ENCODE assay signal across 20 cellular contexts in genomic region chr20:36826556-36827244, GRCh38. TPM values are rescaled to one million over a fixed set of nuclear protein-coding genes. Genes with fewer than 3 reads are reported as not detected.
A peak's percentile ranks its signal among the peaks of the same experiment; 100 is the strongest.
DNase-seq lines count a peak whose midpoint lies in the region; ATAC-seq, FAIRE-seq and TF ChIP-seq lines count a peak whose summit lies in the region.
"Had no signal": no experiment of that assay in that cellular context is flagged by ENCODE, and none has a peak within 500 bp of the region (broad histone marks: within the 10 kb centered on the region; RNA-seq: fewer than 3 reads in every experiment).

No MANE protein-coding gene starts in this region.

- no peak for FAIRE-seq in GM12878 (lab: Jason Lieb, UNC)

- RAD21 ChIA-PET in GM12878 (lab: Charles Lee; ENCODE audit: unreplicated experiment), result no interaction called here

- H3K27me3 ChIP-seq in GM12878 (replicated peaks in 1 of 2; ENCODE audit: control insufficient read depth in 2 of 2, insufficient read depth in 2 of 2, low read length in 1 of 2), result no peaks in the 10 kb centered on the region
- H3K27me3 ChIP-seq in mesenchymal stem cell (ENCODE audit: control insufficient read depth in 1 of 2, insufficient read depth in 1 of 2, low read length in 2 of 2), result no peaks in the 10 kb centered on the region
- no peaks in the 10 kb centered on the region for H3K27me3 ChIP-seq in prostate gland (replicated peaks; ENCODE audit: insufficient read depth)
- H3K27me3 ChIP-seq: Peyer's patch had no signal

- no peaks in the 10 kb centered on the region for H3K79me2 ChIP-seq in GM12878 (ENCODE audit: control insufficient read depth, insufficient read depth, low read length)

- no peak for TF ChIP-seq EP300 in GM12878 (IDR thresholded peaks at IDR 0.05; ENCODE audit: borderline replicate concordance in 1 of 2, control insufficient read depth in 1 of 2, low read depth in 2 of 2, low read length in 2 of 2)

- TF ChIP-seq CTCF in GM12878 (IDR thresholded peaks at IDR 0.05 in 2 of 3, conservative IDR thresholded peaks at IDR 0.05 in 1 of 3; ENCODE audit: control insufficient read depth in 2 of 3, extremely low read depth in 1 of 3, insufficient read depth in 1 of 3, low read depth in 3 of 3, low read length in 3 of 3) (no peak), type B pancreatic cell (conservative IDR thresholded peaks at IDR 0.05) (no peak), prostate gland (IDR thresholded peaks at IDR 0.05) (no peak)

- no peak overlapping the region for H3K18ac ChIP-seq in mesenchymal stem cell (ENCODE audit: low read depth in 1 of 2, low read length in 2 of 2)

- TF ChIP-seq RAD21 in GM12878 (IDR thresholded peaks at IDR 0.05; ENCODE audit: insufficient read depth, low read depth, low read length), result no peak

- H2BK15ac ChIP-seq in mesenchymal stem cell (ENCODE audit: low read depth, poor library complexity, severe bottlenecking), result no peak overlapping the region

- H2AFZ ChIP-seq in GM12878 (ENCODE audit: control insufficient read depth, low read depth, low read length), result no peak overlapping the region
- H2AFZ ChIP-seq in mesenchymal stem cell (ENCODE audit: low read depth, low read length), result no peak overlapping the region

- H3K36me3 Mint-ChIP-seq in activated CD8-positive, alpha-beta memory T cell treated with anti-CD3 and anti-CD28 coated beads, Interleukin-2, amount 10 ng/mL, durations not matched to agents 7 days and 5 days, result no peaks in the 10 kb centered on the region
- peaks cover 19% of the 10 kb centered on the region for H3K36me3 Mint-ChIP-seq in type B pancreatic cell
- no peaks in the 10 kb centered on the region for H3K36me3 Mint-ChIP-seq in activated CD4-positive, alpha-beta memory T cell treated with anti-CD3 and anti-CD28 coated beads, Interleukin-2, amount 10 ng/mL, durations not matched to agents 7 days and 5 days (ENCODE audit: low read depth)

- H3K4me3 ChIP-seq in GM12878, result no peak overlapping the region
- no peak overlapping the region for H3K4me3 ChIP-seq in mesenchymal stem cell (ENCODE audit: insufficient read depth in 1 of 2, low read depth in 1 of 2, low read length in 2 of 2)
- H3K4me3 ChIP-seq in prostate gland, result no peak overlapping the region
- H3K4me3 ChIP-seq: Peyer's patch had no signal

- TF ChIP-seq POLR2A in GM12878 (IDR thresholded peaks at IDR 0.05; ENCODE audit: low read depth, low read length), result no peak
- no peak for TF ChIP-seq POLR2A in prostate gland (IDR thresholded peaks at IDR 0.05)

- H3K4me1 Mint-ChIP-seq in activated CD8-positive, alpha-beta memory T cell treated with anti-CD3 and anti-CD28 coated beads, Interleukin-2, amount 10 ng/mL, durations not matched to agents 7 days and 5 days, result peaks cover 22% of the 10 kb centered on the region
- H3K4me1 Mint-ChIP-seq in type B pancreatic cell (ENCODE audit: unreplicated experiment), result no peaks in the 10 kb centered on the region
- peaks cover 23% of the 10 kb centered on the region for H3K4me1 Mint-ChIP-seq in activated CD4-positive, alpha-beta memory T cell treated with anti-CD3 and anti-CD28 coated beads, Interleukin-2, amount 10 ng/mL, durations not matched to agents 7 days and 5 days

- no peak overlapping the region for H3K9ac ChIP-seq in GM12878 (ENCODE audit: control insufficient read depth, insufficient read depth, low read length)
- H3K9ac ChIP-seq in mesenchymal stem cell (ENCODE audit: low read length), result no peak overlapping the region

- peaks cover 26% of the 10 kb centered on the region for H3K79me1 ChIP-seq in mesenchymal stem cell (replicated peaks; ENCODE audit: low read length, poor library complexity, severe bottlenecking)

- H2BK120ac ChIP-seq in mesenchymal stem cell (ENCODE audit: low read depth, low read length), result no peak overlapping the region

- H3K36me3 ChIP-seq in GM12878 (ENCODE audit: control insufficient read depth in 2 of 2, insufficient read depth in 2 of 2, low read length in 1 of 2), result peaks cover 3 to 8% of the 10 kb centered on the region in 2 experiments; a peak in 3 of 4 replicates
- peaks cover 41 to 58% of the 10 kb centered on the region in 2 experiments for H3K36me3 ChIP-seq in mesenchymal stem cell (ENCODE audit: control insufficient read depth in 1 of 2, insufficient read depth in 2 of 2, low read depth in 1 of 2, low read length in 2 of 2)
- H3K36me3 ChIP-seq in prostate gland, result peaks cover 0 to 12% of the 10 kb centered on the region in 2 donors

- SMC1A ChIA-PET in GM12878 (lab: Charles Lee; ENCODE audit: uncharacterized antibody, unreplicated experiment), result no interaction called here

- peaks cover 13% of the 10 kb centered on the region for H3K4me1 ChIP-seq in GM12878 (ENCODE audit: control insufficient read depth, insufficient read depth, low read length)
- peaks cover 18% of the 10 kb centered on the region for H3K4me1 ChIP-seq in mesenchymal stem cell (ENCODE audit: control insufficient read depth, insufficient read depth, low read depth, low read length)
- H3K4me1 ChIP-seq in prostate gland (replicated peaks), result peaks cover 2% of the 10 kb centered on the region

- H3K14ac ChIP-seq in mesenchymal stem cell (ENCODE audit: low read length in 2 of 2), result no peak overlapping the region

- H2AK5ac ChIP-seq in mesenchymal stem cell (ENCODE audit: low read length, severe bottlenecking), result no peak overlapping the region

- no peak for DNase-seq in activated CD8-positive, alpha-beta memory T cell treated with anti-CD3 and anti-CD28 coated beads, Interleukin-2, amount 10 ng/mL, durations not matched to agents 7 days and 5 days
- no peak for DNase-seq in activated CD8-positive, alpha-beta memory T cell treated with anti-CD3 and anti-CD28 coated beads for 24 hours
- no peak for DNase-seq in GM12878 (ENCODE audit: low read depth, low spot score)
- peak; percentile 33 for DNase-seq in mesenchymal stem cell
- DNase-seq in type B pancreatic cell (ENCODE audit: extremely low spot score, unreplicated experiment), result no peak
- no peak for DNase-seq in NCI-H2227 (lab: John Stamatoyannopoulos, UW; ENCODE audit: unreplicated experiment)
- no peak for DNase-seq in activated CD4-positive, alpha-beta memory T cell treated with anti-CD3 and anti-CD28 coated beads, Interleukin-2, amount 10 ng/mL, durations not matched to agents 7 days and 5 days
- no peak for DNase-seq in prostate gland (ENCODE audit: low spot score)
- DNase-seq: COR-L47, DMS153, EL, NCI-H1105, NCI-H187, NCI-H82, Peyer's patch, SHP77 treated with DMSO at 0.1 percent for 48 hours had no signal

- POLR2A ChIA-PET in GM12878 (lab: Charles Lee), result interaction anchor here (0.7 to 1.0 kb wide), 2 partner anchors 15 to 38 kb away, joined by 4 to 6 read pairs; no protein-coding TSS in a partner anchor
- POLR2A ChIA-PET in activated CD4-positive, alpha-beta memory T cell treated with anti-CD3 and anti-CD28 coated beads, Interleukin-2, amount 10 ng/mL, durations not matched to agents 7 days and 5 days (lab: Charles Lee), result interaction anchor here (1.1 kb wide), 1 partner anchor 10 kb away, joined by 3 read pairs; no protein-coding TSS in a partner anchor

- peak overlapping the region; percentile 11 for H3K27ac Mint-ChIP-seq in activated CD8-positive, alpha-beta memory T cell treated with anti-CD3 and anti-CD28 coated beads, Interleukin-2, amount 10 ng/mL, durations not matched to agents 7 days and 5 days
- peak overlapping the region; percentile 87 for H3K27ac Mint-ChIP-seq in type B pancreatic cell
- no peak overlapping the region for H3K27ac Mint-ChIP-seq in activated CD4-positive, alpha-beta memory T cell treated with anti-CD3 and anti-CD28 coated beads, Interleukin-2, amount 10 ng/mL, durations not matched to agents 7 days and 5 days

- no peak for ATAC-seq in activated CD8-positive, alpha-beta memory T cell treated with anti-CD3 and anti-CD28 coated beads, Interleukin-2, amount 10 ng/mL, durations not matched to agents 7 days and 5 days
- ATAC-seq in GM12878, result no peak

- H3K27ac ChIP-seq in GM12878 (ENCODE audit: control insufficient read depth, insufficient read depth), result peak overlapping the region; percentile 75; the same call in 1 of the 2 replicates
- no peak overlapping the region for H3K27ac ChIP-seq in mesenchymal stem cell (ENCODE audit: low read length, poor library complexity, severe bottlenecking)
- H3K27ac ChIP-seq in prostate gland, result no peak overlapping the region
- H3K27ac ChIP-seq: C4-2B had no signal

- H3K9me3 Mint-ChIP-seq in activated CD8-positive, alpha-beta memory T cell treated with anti-CD3 and anti-CD28 coated beads, Interleukin-2, amount 10 ng/mL, durations not matched to agents 7 days and 5 days (ENCODE audit: low read depth), result no peaks in the 10 kb centered on the region
- H3K9me3 Mint-ChIP-seq in type B pancreatic cell, result no peaks in the 10 kb centered on the region
- H3K9me3 Mint-ChIP-seq in activated CD4-positive, alpha-beta memory T cell treated with anti-CD3 and anti-CD28 coated beads, Interleukin-2, amount 10 ng/mL, durations not matched to agents 7 days and 5 days, result no peaks in the 10 kb centered on the region

- H4K91ac ChIP-seq in mesenchymal stem cell (ENCODE audit: low read length), result no peak overlapping the region

- no peak overlapping the region for H2BK12ac ChIP-seq in mesenchymal stem cell (ENCODE audit: low read length in 2 of 2)

- no TSS peak for BruUV-seq in GM12878 (replicated peaks; lab: Mats Ljungman, UMichigan)

- H3K9me3 ChIP-seq in GM12878 (replicated peaks; ENCODE audit: control insufficient read depth, insufficient read depth, low read length), result no peaks in the 10 kb centered on the region
- H3K9me3 ChIP-seq in mesenchymal stem cell (ENCODE audit: control insufficient read depth, low read length), result no peaks in the 10 kb centered on the region
- H3K9me3 ChIP-seq in prostate gland, result no peaks in the 10 kb centered on the region
- H3K9me3 ChIP-seq: Peyer's patch had no signal

- no peak overlapping the region for H3K4me2 ChIP-seq in GM12878 (ENCODE audit: control insufficient read depth, insufficient read depth)
- no peak overlapping the region for H3K4me2 ChIP-seq in mesenchymal stem cell (ENCODE audit: low read length, poor library complexity, severe bottlenecking)

- no peak overlapping the region for H3K23ac ChIP-seq in mesenchymal stem cell (ENCODE audit: low read length in 2 of 2)

- intact Hi-C loops in GM12878 (cut with micrococcal nuclease; ENCODE audit: unreplicated experiment) (loop anchor here (5.0 kb wide), 1 partner anchor 36 kb away; a partner anchor contains a TSS), prostate gland (cut with DNase I) (loop anchor here (5.0 kb wide), 1 partner anchor 36 kb away; a partner anchor contains a TSS)

- WGBS in GM12878 (ENCODE audit: insufficient coverage, insufficient replicate concordance, low lambda C conversion rate, missing lambda C conversion rate), result 96% methylated on average over 7 of the region's 7 CpGs
- 97% methylated on average over 6 of the region's 7 CpGs for WGBS in mesenchymal stem cell
- 89% methylated on average over 7 of the region's 7 CpGs for WGBS in prostate gland

- H4K20me1 ChIP-seq in GM12878 (ENCODE audit: control insufficient read depth, insufficient read depth), result no peaks in the 10 kb centered on the region

- H3K4ac ChIP-seq in mesenchymal stem cell (ENCODE audit: low read depth in 1 of 2, low read length in 2 of 2), result no peak overlapping the region

- in situ Hi-C loops in GM12878 (cut with MboI), result no loop called here

- no peak overlapping the region for H4K8ac ChIP-seq in mesenchymal stem cell (ENCODE audit: low read length)

- no peak overlapping the region for H3K4me3 Mint-ChIP-seq in activated CD8-positive, alpha-beta memory T cell treated with anti-CD3 and anti-CD28 coated beads, Interleukin-2, amount 10 ng/mL, durations not matched to agents 7 days and 5 days
- no peak overlapping the region for H3K4me3 Mint-ChIP-seq in type B pancreatic cell
- no peak overlapping the region for H3K4me3 Mint-ChIP-seq in activated CD4-positive, alpha-beta memory T cell treated with anti-CD3 and anti-CD28 coated beads, Interleukin-2, amount 10 ng/mL, durations not matched to agents 7 days and 5 days

- H3K27me3 Mint-ChIP-seq in activated CD8-positive, alpha-beta memory T cell treated with anti-CD3 and anti-CD28 coated beads, Interleukin-2, amount 10 ng/mL, durations not matched to agents 7 days and 5 days, result no peaks in the 10 kb centered on the region
- H3K27me3 Mint-ChIP-seq in type B pancreatic cell, result no peaks in the 10 kb centered on the region
- peaks cover 4% of the 10 kb centered on the region for H3K27me3 Mint-ChIP-seq in activated CD4-positive, alpha-beta memory T cell treated with anti-CD3 and anti-CD28 coated beads, Interleukin-2, amount 10 ng/mL, durations not matched to agents 7 days and 5 days

- CTCF ChIA-PET in activated CD8-positive, alpha-beta memory T cell treated with anti-CD3 and anti-CD28 coated beads, Interleukin-2, amount 10 ng/mL, durations not matched to agents 7 days and 5 days (lab: Charles Lee), result interaction anchor here (1.4 to 2.3 kb wide), 4 partner anchors 13 to 93 kb away, joined by 3 to 16 read pairs (median 4); no protein-coding TSS in a partner anchor
- CTCF ChIA-PET in GM12878 (lab: Yijun Ruan, JAX), result interaction anchor here (0.9 to 1.8 kb wide), 3 partner anchors 10 to 238 kb away, joined by 3 to 12 read pairs (median 4); no protein-coding TSS in a partner anchor
- CTCF ChIA-PET in activated CD4-positive, alpha-beta memory T cell treated with anti-CD3 and anti-CD28 coated beads, Interleukin-2, amount 10 ng/mL, durations not matched to agents 7 days and 5 days (lab: Charles Lee), result interaction anchor here (0.8 to 1.1 kb wide), 2 partner anchors 9 to 18 kb away, joined by 3 to 4 read pairs; no protein-coding TSS in a partner anchor

- no peak overlapping the region for H2BK5ac ChIP-seq in mesenchymal stem cell (ENCODE audit: low read depth, low read length, poor library complexity, severe bottlenecking)

RNA-seq across cellular contexts. Expression of gene TLDC2, which starts 49.2 kb away (rescaled TPM):
- total RNA-seq in activated CD8-positive, alpha-beta memory T cell treated with anti-CD3 and anti-CD28 coated beads, Interleukin-2, amount 10 ng/mL, durations not matched to agents 7 days and 5 days, result not detected
- total RNA-seq in GM12878 (2013; cell fraction: nucleolus; rRNA removed), result 0.27 TPM in 1 of 2 replicates, not detected in the other
- total RNA-seq in GM12878 (2014; rRNA removed) (0.28 and 0.49 TPM in 2 replicates), GM12878 (2014; rRNA removed; fragmentation: Illumina TruSeq; extraction: Trizol) (0.18 and 0.37 TPM in 2 replicates), GM12878 (2021) (0.24 and 0.41 TPM in 2 replicates), type B pancreatic cell (ENCODE audit: low replicate concordance) (0.75 and 0.93 TPM in 2 replicates), prostate gland (1 to 10 TPM in 1 of 2 donors, under 1 TPM in 1; 0.14 to 1.3 TPM)
- polyA plus RNA-seq in GM12878 (2011; ENCODE audit: low read depth), result 0.50 TPM
- polyA plus RNA-seq in GM12878 (2011; rRNA removed) (0.05 and 0.09 TPM in 2 replicates), GM12878 (2014; fragmentation: Illumina TruSeq; extraction: Trizol) (0.13 and 0.35 TPM in 2 replicates), GM12878 (2014; fragmentation: Nextera tagmentation; extraction: Ambion mirVana) (under 1 TPM; 0.08 to 0.24 TPM), GM12878 (2014; rRNA removed) (0.33 and 0.42 TPM in 2 replicates), GM12878 (2016; fragmentation: Nextera tagmentation; extraction: Ambion mirVana) (under 1 TPM; 0.10 to 0.16 TPM)
- polyA plus RNA-seq in GM12878 (2011; cell fraction: cytosol; rRNA removed), result 0.03 TPM in 1 of 2 replicates, not detected in the other
- polyA plus RNA-seq in GM12878 (2011; cell fraction: nucleus; rRNA removed), result not detected in 2 replicates
- polyA plus RNA-seq in GM12878 (2012), result 0.09 and 0.35 TPM in 2 replicates
- polyA minus RNA-seq in GM12878 (2011; rRNA and poly(A)+ RNA removed), result not detected in 2 replicates
- not detected in 2 replicates for polyA minus RNA-seq in GM12878 (2011; cell fraction: cytosol; rRNA and poly(A)+ RNA removed)
- polyA minus RNA-seq in GM12878 (2011; cell fraction: nucleus; rRNA and poly(A)+ RNA removed), result not detected in 2 replicates
- polyA plus RNA-seq in mesenchymal stem cell (2013, experiment 1 of 2), result not detected
- polyA plus RNA-seq in mesenchymal stem cell (2013, experiment 2 of 2), result not detected
- not detected for total RNA-seq in activated CD4-positive, alpha-beta memory T cell treated with anti-CD3 and anti-CD28 coated beads, Interleukin-2, amount 10 ng/mL, durations not matched to agents 7 days and 5 days
- total RNA-seq: A172, H4, NCI-H460 had no signal

RNA-seq across cellular contexts. Expression of gene DSN1, which starts 53.1 kb away (rescaled TPM):
- total RNA-seq in activated CD8-positive, alpha-beta memory T cell treated with anti-CD3 and anti-CD28 coated beads, Interleukin-2, amount 10 ng/mL, durations not matched to agents 7 days and 5 days, result 10 to 100 TPM; 36.0 to 42.7 TPM
- 19.3 and 19.8 TPM in 2 replicates for total RNA-seq in GM12878 (2013; cell fraction: nucleolus; rRNA removed)
- total RNA-seq in GM12878 (2014; rRNA removed) (20.3 and 22.0 TPM in 2 replicates), GM12878 (2014; rRNA removed; fragmentation: Illumina TruSeq; extraction: Trizol) (23.1 and 24.0 TPM in 2 replicates), GM12878 (2021) (14.9 and 15.3 TPM in 2 replicates), type B pancreatic cell (ENCODE audit: low replicate concordance) (20.0 and 24.1 TPM in 2 replicates), prostate gland (10 to 100 TPM; 13.0 to 17.1 TPM)
- polyA plus RNA-seq in GM12878 (2011; ENCODE audit: low read depth), result 14.5 TPM
- polyA plus RNA-seq in GM12878 (2011; rRNA removed) (20.9 and 28.5 TPM in 2 replicates), GM12878 (2014; fragmentation: Illumina TruSeq; extraction: Trizol) (25.9 and 28.5 TPM in 2 replicates), GM12878 (2014; fragmentation: Nextera tagmentation; extraction: Ambion mirVana) (10 to 100 TPM; 21.2 to 21.4 TPM), GM12878 (2014; rRNA removed) (19.2 and 21.3 TPM in 2 replicates), GM12878 (2016; fragmentation: Nextera tagmentation; extraction: Ambion mirVana) (10 to 100 TPM; 29.6 to 33.1 TPM)
- polyA plus RNA-seq in GM12878 (2011; cell fraction: cytosol; rRNA removed), result 10.8 and 11.2 TPM in 2 replicates
- polyA plus RNA-seq in GM12878 (2011; cell fraction: nucleus; rRNA removed), result 6.6 and 9.4 TPM in 2 replicates
- polyA plus RNA-seq in GM12878 (2012), result 11.2 and 15.0 TPM in 2 replicates
- polyA minus RNA-seq in GM12878 (2011; rRNA and poly(A)+ RNA removed), result 7.2 and 8.4 TPM in 2 replicates
- polyA minus RNA-seq in GM12878 (2011; cell fraction: cytosol; rRNA and poly(A)+ RNA removed), result 3.5 and 4.1 TPM in 2 replicates
- 5.6 and 9.4 TPM in 2 replicates for polyA minus RNA-seq in GM12878 (2011; cell fraction: nucleus; rRNA and poly(A)+ RNA removed)
- polyA plus RNA-seq in mesenchymal stem cell (2013, experiment 1 of 2), result 7.9 TPM
- 8.4 TPM for polyA plus RNA-seq in mesenchymal stem cell (2013, experiment 2 of 2)
- total RNA-seq in activated CD4-positive, alpha-beta memory T cell treated with anti-CD3 and anti-CD28 coated beads, Interleukin-2, amount 10 ng/mL, durations not matched to agents 7 days and 5 days, result 10 to 100 TPM; 31.9 to 32.0 TPM
